8 cellular contexts compared by ENCODE assay signal in the genomic region with DNA sequence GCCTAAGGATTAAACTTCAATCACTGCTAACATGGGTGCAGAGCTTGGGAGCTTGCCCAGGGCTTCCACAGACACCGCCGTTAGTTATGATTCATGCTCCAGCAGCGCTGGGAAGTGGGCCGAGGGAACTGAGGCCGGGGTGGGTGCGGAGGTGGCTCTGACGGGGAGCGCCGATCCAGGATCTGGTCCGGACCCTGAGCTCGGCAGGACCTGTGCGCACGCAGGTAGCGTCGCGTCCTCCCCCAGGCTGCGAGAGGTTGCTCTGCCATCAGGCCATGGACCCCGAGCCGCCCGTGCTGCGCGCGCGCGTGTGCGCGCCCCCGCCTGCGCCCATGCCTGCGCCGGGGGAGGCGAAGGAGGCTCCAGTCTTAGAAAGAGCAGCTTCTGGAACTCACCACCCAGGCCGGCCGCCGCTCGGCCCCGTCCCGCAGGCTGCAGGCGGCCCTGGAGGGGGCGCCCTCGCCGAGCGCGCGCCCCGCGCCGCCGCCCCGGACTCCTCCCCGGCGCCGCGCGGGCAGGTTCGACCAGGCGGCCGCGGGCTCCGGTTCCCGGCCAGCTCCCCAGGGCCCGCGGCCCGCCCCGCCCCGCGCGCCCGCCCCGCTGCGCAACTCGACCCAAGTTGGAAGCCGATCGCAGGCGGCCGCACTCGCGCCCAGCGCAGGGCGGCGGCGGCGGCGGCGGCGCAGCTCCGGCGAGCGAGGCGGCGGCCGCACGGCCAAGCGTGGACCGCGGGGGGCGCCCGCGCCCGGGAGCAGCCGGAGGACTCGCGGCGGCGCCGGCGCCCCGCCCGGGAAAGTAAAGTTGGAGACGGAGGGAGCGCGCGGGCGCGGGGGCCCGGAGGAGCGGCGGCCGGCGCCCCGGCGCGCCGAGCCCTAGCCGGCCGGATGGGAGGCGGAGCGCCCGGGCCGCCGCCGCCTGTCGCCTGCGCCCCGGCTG. TPM values are rescaled to one million over a fixed set of nuclear protein-coding genes. Genes with fewer than 3 reads are reported as not detected.
DNase-seq lines count a peak whose midpoint lies in the region; ATAC-seq, FAIRE-seq and TF ChIP-seq lines count a peak whose summit lies in the region.

No MANE protein-coding gene starts in this region.

- peak; percentile 20 for TF ChIP-seq CTCF in D721Med (IDR thresholded peaks at IDR 0.05; ENCODE audit: insufficient read depth, missing control alignments)
- TF ChIP-seq CTCF in cardiac fibroblast (IDR thresholded peaks at IDR 0.05; ENCODE audit: low read depth, low read length): no peak

- H3K4me3 ChIP-seq in MG63 (peak overlapping the region; percentile 41), cardiac fibroblast (replicated peaks in 1 of 2; ENCODE audit: low read depth in 2 of 2, low read length in 2 of 2) (no peak overlapping the region), urinary bladder (ENCODE audit: low read depth, low read length) (peak overlapping the region; percentile 43)

- WGBS in urinary bladder: 1% methylated on average over 135 of the region's 135 CpGs

- H3K9me3 ChIP-seq in MG63: no peaks in the 10 kb centered on the region

- no peaks in the 10 kb centered on the region for H3K4me1 ChIP-seq in urinary bladder (ENCODE audit: insufficient read depth)

- DNase-seq in D721Med (ENCODE audit: insufficient read length, low spot score) (peak; percentile 62), MG63 (peak; percentile 66), cardiac fibroblast (ENCODE audit: low read depth in 2 of 2) (peak; percentile 30 to 42), left kidney (ENCODE audit: low read depth, low spot score) (peak; percentile 86), NCI-H1417 treated with DMSO at 0.1 percent for 48 hours (lab: John Stamatoyannopoulos, UW) (no peak), NCI-H128 (lab: John Stamatoyannopoulos, UW; ENCODE audit: unreplicated experiment) (no peak)

- H3K36me3 ChIP-seq in MG63 (no peaks in the 10 kb centered on the region), urinary bladder (ENCODE audit: insufficient read depth) (no peaks in the 10 kb centered on the region)

- no peak for FAIRE-seq in D721Med (lab: Jason Lieb, UNC)

- no peaks in the 10 kb centered on the region for H3K27me3 ChIP-seq in MG63

- H3K27ac ChIP-seq in urinary bladder (ENCODE audit: low read depth): no peak overlapping the region

- ATAC-seq in GM18861 (IDR thresholded peaks at IDR 0.05; ENCODE audit: unreplicated experiment): no peak

RNA-seq across cellular contexts. Expression of gene ADRA2C, which starts 0.6 kb away (rescaled TPM):
- total RNA-seq in MG63 (2014; rRNA removed; shearing (Covaris generic); ENCODE audit: low replicate concordance): 2.3 and 7.8 TPM in 2 replicates
- 1.1 TPM for total RNA-seq in urinary bladder
- polyA plus RNA-seq in urinary bladder: 5.8 TPM

Comparison
In these comparisons a context has a peak if more than half of its experiments do, and no peak if none do; other contexts are left out.
1. DNase-seq: peak in D721Med (single experiment), MG63 (single experiment), cardiac fibroblast (2 of 2) and left kidney (single experiment); none in NCI-H1417 treated with DMSO at 0.1 percent for 48 hours (single experiment) and NCI-H128 (single experiment).
2. H3K4me3 ChIP-seq: peak in MG63 (single experiment) and urinary bladder (single experiment); none in cardiac fibroblast (0 of 2).